Comparison of ENCODE assay signal across 8 cellular contexts in the genomic region with DNA sequence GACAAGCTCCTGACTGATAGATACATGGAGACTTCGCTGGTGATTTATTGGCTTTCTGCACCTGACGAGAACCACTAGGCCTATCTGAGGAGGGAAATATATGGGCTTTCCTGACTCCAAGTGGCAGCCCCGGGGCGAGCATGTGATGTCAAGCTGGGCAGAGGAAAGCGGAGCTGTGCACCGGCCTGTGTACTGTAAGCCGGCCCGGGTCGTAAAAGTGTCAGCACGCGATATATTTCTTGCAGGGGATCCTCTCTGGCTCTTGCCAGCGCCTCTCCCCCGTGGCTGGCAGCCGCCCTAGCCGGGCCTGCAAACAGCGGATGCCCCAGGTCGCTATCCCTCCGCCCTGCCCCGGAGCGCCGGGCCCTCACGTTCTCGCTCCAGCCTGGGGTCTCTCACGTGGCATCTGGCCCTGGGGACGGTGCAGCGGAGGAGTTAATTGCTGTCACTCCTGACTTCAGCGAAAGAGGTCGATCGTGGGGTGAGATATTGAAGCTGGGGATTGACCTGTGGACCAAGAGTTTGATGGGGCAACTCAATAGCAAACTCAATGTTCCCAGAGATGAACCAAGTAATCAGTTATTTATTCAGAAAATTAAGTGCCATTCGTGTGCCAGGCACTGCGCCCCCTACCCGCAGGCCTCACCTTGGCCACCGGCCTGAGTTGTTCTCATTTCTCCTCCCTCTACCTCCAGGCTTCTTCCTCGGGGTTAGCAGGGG. TPM values are rescaled to one million over a fixed set of nuclear protein-coding genes. Genes with fewer than 3 reads are reported as not detected.
DNase-seq lines count a peak whose midpoint lies in the region; ATAC-seq and TF ChIP-seq lines count a peak whose summit lies in the region.

No MANE protein-coding gene starts in this region.

- peaks cover 0 to 2% (median 0%) of the 10 kb centered on the region in 8 donors for H3K9me3 Mint-ChIP-seq in CD4-positive, alpha-beta memory T cell
- no peaks in the 10 kb centered on the region for H3K9me3 Mint-ChIP-seq in chondrocyte (ENCODE audit: low read depth)

- H3K27ac Mint-ChIP-seq in CD4-positive, alpha-beta memory T cell = peak overlapping the region in 3 of 7 donors; percentile 30 to 78 (median 47)
- H3K27ac Mint-ChIP-seq in chondrocyte (ENCODE audit: unreplicated experiment) = no peak overlapping the region

- H3K27me3 ChIP-seq in CD4-positive, alpha-beta memory T cell (ENCODE audit: insufficient read depth, low read length) = no peaks in the 10 kb centered on the region

- no peak overlapping the region for H3K27ac ChIP-seq in CD4-positive, alpha-beta memory T cell (ENCODE audit: low read depth, low read length)

- H3K4me3 Mint-ChIP-seq in CD4-positive, alpha-beta memory T cell = peak overlapping the region; percentile 83 to 91 (median 89)
- peak overlapping the region; percentile 65 for H3K4me3 Mint-ChIP-seq in chondrocyte (ENCODE audit: unreplicated experiment)

- H3K36me3 ChIP-seq in CD4-positive, alpha-beta memory T cell (ENCODE audit: insufficient read depth, low read length) = no peaks in the 10 kb centered on the region

- peak overlapping the region in 1 of 2 donors; percentile 45 for H3K4me3 ChIP-seq in CD4-positive, alpha-beta memory T cell (ENCODE audit: low read length in 2 of 2)

- CTCF ChIA-PET in CD4-positive, alpha-beta memory T cell (lab: Charles Lee; ENCODE audit: partially characterized antibody) = interaction anchor here (0.8 to 1.6 kb wide), 4 partner anchors 34 to 187 kb away, joined by 3 to 4 read pairs (median 3); a partner anchor contains a TSS

- peaks cover 5% of the 10 kb centered on the region for H3K4me1 ChIP-seq in CD4-positive, alpha-beta memory T cell (ENCODE audit: insufficient read depth, low read length)

- intact Hi-C loops in CD4-positive, alpha-beta memory T cell (cut with micrococcal nuclease) = loop anchor here (1.0 kb wide), 1 partner anchor 41 kb away; no protein-coding TSS in a partner anchor
- intact Hi-C loops in left colon (cut with DNase I, micrococcal nuclease) = no loop called here

- no peaks in the 10 kb centered on the region for H3K36me3 Mint-ChIP-seq in CD4-positive, alpha-beta memory T cell
- no peaks in the 10 kb centered on the region for H3K36me3 Mint-ChIP-seq in chondrocyte (ENCODE audit: low read depth)

- ATAC-seq in HG02885 (IDR thresholded peaks at IDR 0.05; ENCODE audit: poor library complexity, unreplicated experiment) (peak; percentile 30), left colon (peak; percentile 76)

- POLR2A ChIA-PET in CD4-positive, alpha-beta memory T cell (lab: Charles Lee; ENCODE audit: partially characterized antibody) = no interaction called here

- TF ChIP-seq CTCF in chondrocyte (IDR thresholded peaks at IDR 0.05) = peak; percentile 71

- DNase-seq in CD4-positive, alpha-beta memory T cell = peak in 4 of 5 donors; percentile 8 to 21 (median 10)
- peak; percentile 41 for DNase-seq in SK-N-DZ (ENCODE audit: low spot score)
- no peak for DNase-seq in chondrocyte (ENCODE audit: low spot score)
- DNase-seq in left colon = peak; percentile 57 to 85
- peak; percentile 15 to 21 for DNase-seq in stimulated activated CD4-positive, alpha-beta T cell treated with anti-CD3 and anti-CD28 coated beads, Interleukin-2, amount 100 ng/mL, for 48 hours
- DNase-seq in OCI-M2 (lab: John Stamatoyannopoulos, UW; ENCODE audit: unreplicated experiment) = no peak
- no peak for DNase-seq in SW 1271 (lab: John Stamatoyannopoulos, UW)

- H3K27me3 Mint-ChIP-seq in CD4-positive, alpha-beta memory T cell = peaks cover 1 to 6% of the 10 kb centered on the region in 2 donors
- peaks cover 8% of the 10 kb centered on the region for H3K27me3 Mint-ChIP-seq in chondrocyte (ENCODE audit: low read depth)

- no peaks in the 10 kb centered on the region for H3K9me3 ChIP-seq in CD4-positive, alpha-beta memory T cell (ENCODE audit: control insufficient read depth in 1 of 2, low read length in 2 of 2)

- H3K4me1 Mint-ChIP-seq in CD4-positive, alpha-beta memory T cell = peaks cover 8 to 20% (median 16%) of the 10 kb centered on the region in 4 donors
- peaks cover 39% of the 10 kb centered on the region for H3K4me1 Mint-ChIP-seq in chondrocyte (ENCODE audit: low read depth)

RNA-seq across cellular contexts. Expression of a gene that starts 41.0 kb away (rescaled TPM):
- total RNA-seq in CD4-positive, alpha-beta memory T cell = not detected
- not detected for polyA plus RNA-seq in CD4-positive, alpha-beta memory T cell
- not detected in 2 replicates for polyA plus RNA-seq in SK-N-DZ (2014; cell fraction: cytosol; rRNA removed)
- polyA plus RNA-seq in SK-N-DZ (2014; cell fraction: nucleus; rRNA removed) = not detected in 2 replicates
- total RNA-seq in chondrocyte (not detected in 3 replicates), left colon (not detected)

Comparison
In these comparisons a context has a peak if more than half of its experiments do, and no peak if none do; other contexts are left out.
1. DNase-seq: peak in CD4-positive, alpha-beta memory T cell (4 of 5), SK-N-DZ (single experiment), left colon (2 of 2) and stimulated activated CD4-positive, alpha-beta T cell treated with anti-CD3 and anti-CD28 coated beads, Interleukin-2, amount 100 ng/mL, for 48 hours (2 of 2); none in chondrocyte (single experiment), OCI-M2 (single experiment) and SW 1271 (0 of 2).